ENCODE assay signal across 28 cellular contexts in the genomic region with DNA sequence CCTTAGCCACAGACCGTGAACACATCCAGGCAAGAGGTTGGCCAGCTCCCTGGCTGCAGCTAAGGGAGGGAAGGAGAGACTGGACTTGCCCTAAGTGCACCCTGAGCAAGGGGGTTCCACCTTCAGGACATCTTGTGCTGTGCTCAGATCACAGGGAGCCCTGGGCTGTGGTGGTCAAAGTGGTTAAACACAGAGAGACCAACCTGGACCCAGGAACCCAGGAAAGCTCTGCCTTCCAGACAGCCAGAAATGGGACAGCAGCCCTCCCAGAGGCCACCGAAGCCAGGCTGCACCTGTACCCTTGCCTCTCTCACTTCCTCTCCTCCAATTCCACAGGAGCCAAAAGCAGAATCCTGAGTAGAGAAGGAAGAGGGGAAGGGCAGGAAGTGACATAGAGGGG.
DNase-seq lines count a peak whose midpoint lies in the region; ATAC-seq and TF ChIP-seq lines count a peak whose summit lies in the region.
"Had no signal": no experiment of that assay in that cellular context is flagged by ENCODE, and none has a peak within 500 bp of the region (broad histone marks: within the 10 kb centered on the region; RNA-seq: fewer than 3 reads in every experiment).

No MANE protein-coding gene starts in this region.

- TF ChIP-seq CTCF in endodermal cell (conservative IDR thresholded peaks at IDR 0.05) (no peak), type B pancreatic cell (conservative IDR thresholded peaks at IDR 0.05) (no peak)

- no peak overlapping the region for H3K9ac ChIP-seq in endodermal cell (ENCODE audit: extremely low read depth, low read length, poor library complexity, severe bottlenecking)

- CTCF ChIA-PET in activated CD8-positive, alpha-beta memory T cell treated with anti-CD3 and anti-CD28 coated beads, Interleukin-2, amount 10 ng/mL, durations not matched to agents 7 days and 5 days (lab: Charles Lee): no interaction called here

- H3K27ac Mint-ChIP-seq in activated CD8-positive, alpha-beta memory T cell treated with anti-CD3 and anti-CD28 coated beads, Interleukin-2, amount 10 ng/mL, durations not matched to agents 7 days and 5 days: no peak overlapping the region
- H3K27ac Mint-ChIP-seq in endodermal cell: no peak overlapping the region
- no peak overlapping the region for H3K27ac Mint-ChIP-seq in type B pancreatic cell
- H3K27ac Mint-ChIP-seq: B cell; CD8-positive, alpha-beta T cell; GM23338; HFFc6 had no signal

- no peak overlapping the region for H3K4me3 ChIP-seq in endodermal cell (ENCODE audit: low read length)
- H3K4me3 ChIP-seq: GM12878, GM23338, HAP-1, SJCRH30 had no signal

- H3K27me3 ChIP-seq in endodermal cell (ENCODE audit: control insufficient read depth, insufficient read depth, low read length, poor library complexity, severe bottlenecking): no peaks in the 10 kb centered on the region
- H3K27me3 ChIP-seq: SJCRH30 had no signal

- no peaks in the 10 kb centered on the region for H3K36me3 Mint-ChIP-seq in activated CD8-positive, alpha-beta memory T cell treated with anti-CD3 and anti-CD28 coated beads, Interleukin-2, amount 10 ng/mL, durations not matched to agents 7 days and 5 days
- no peaks in the 10 kb centered on the region for H3K36me3 Mint-ChIP-seq in endodermal cell (ENCODE audit: low read depth)
- no peaks in the 10 kb centered on the region for H3K36me3 Mint-ChIP-seq in type B pancreatic cell
- H3K36me3 Mint-ChIP-seq: CD8-positive, alpha-beta T cell had no signal

- WGBS in endodermal cell (ENCODE audit: insufficient coverage in 1 of 2, insufficient read length in 1 of 2), 2 experiments: 81 to 100% methylated on average over 1 to 2 of the region's 2 CpGs

- no peaks in the 10 kb centered on the region for H3K9me3 ChIP-seq in endodermal cell (ENCODE audit: control insufficient read depth, low read length)
- H3K9me3 ChIP-seq: HAP-1, SJCRH30 had no signal

- no peak overlapping the region for H3K27ac ChIP-seq in endodermal cell (ENCODE audit: low read depth, low read length)
- H3K27ac ChIP-seq: 22Rv1, C4-2B, SJCRH30 had no signal

- peaks cover 10% of the 10 kb centered on the region for H3K27me3 Mint-ChIP-seq in activated CD8-positive, alpha-beta memory T cell treated with anti-CD3 and anti-CD28 coated beads, Interleukin-2, amount 10 ng/mL, durations not matched to agents 7 days and 5 days
- no peaks in the 10 kb centered on the region for H3K27me3 Mint-ChIP-seq in endodermal cell (ENCODE audit: insufficient read depth)
- H3K27me3 Mint-ChIP-seq in type B pancreatic cell: peaks cover 3% of the 10 kb centered on the region

- no peaks in the 10 kb centered on the region for H3K36me3 ChIP-seq in endodermal cell (ENCODE audit: control insufficient read depth, insufficient read depth, low read length)
- H3K36me3 ChIP-seq: HAP-1, SJCRH30 had no signal

- intact Hi-C loops in posterior vena cava (cut with DNase I): no loop called here

- no peaks in the 10 kb centered on the region for H3K4me1 Mint-ChIP-seq in activated CD8-positive, alpha-beta memory T cell treated with anti-CD3 and anti-CD28 coated beads, Interleukin-2, amount 10 ng/mL, durations not matched to agents 7 days and 5 days
- H3K4me1 Mint-ChIP-seq in endodermal cell (no peaks in the 10 kb centered on the region), type B pancreatic cell (ENCODE audit: unreplicated experiment) (no peaks in the 10 kb centered on the region)
- H3K4me1 Mint-ChIP-seq: B cell, GM23338 had no signal

- no peak overlapping the region for H3K4me3 Mint-ChIP-seq in activated CD8-positive, alpha-beta memory T cell treated with anti-CD3 and anti-CD28 coated beads, Interleukin-2, amount 10 ng/mL, durations not matched to agents 7 days and 5 days
- H3K4me3 Mint-ChIP-seq in endodermal cell (no peak overlapping the region), type B pancreatic cell (no peak overlapping the region)
- H3K4me3 Mint-ChIP-seq: B cell; CD8-positive, alpha-beta T cell; GM23338; HFFc6 had no signal

- H3K4me1 ChIP-seq in endodermal cell (ENCODE audit: control insufficient read depth, insufficient read depth, low read length): no peaks in the 10 kb centered on the region
- H3K4me1 ChIP-seq: HAP-1, SJCRH30 had no signal

- peak; percentile 24 for DNase-seq in activated CD8-positive, alpha-beta memory T cell treated with anti-CD3 and anti-CD28 coated beads for 24 hours
- no peak for DNase-seq in activated CD8-positive, alpha-beta memory T cell treated with anti-CD3 and anti-CD28 coated beads, Interleukin-2, amount 10 ng/mL, durations not matched to agents 7 days and 5 days
- peak; percentile 36 for DNase-seq in endodermal cell
- peak; percentile 54 for DNase-seq in posterior vena cava (ENCODE audit: low spot score)
- peak; percentile 40 for DNase-seq in type B pancreatic cell (ENCODE audit: extremely low spot score, unreplicated experiment)
- DNase-seq in COLO829 (ENCODE audit: low spot score): no peak
- DNase-seq in NCI-H2107 treated with DMSO at 0.1 percent for 48 hours (lab: John Stamatoyannopoulos, UW; ENCODE audit: unreplicated experiment): no peak
- DNase-seq: DMS 273 treated with DMSO at 0.1 percent for 48 hours, DMS79, EL, GDM1, HFFc6, NCI-H1048, NCI-H1417, NCI-H1694, NCI-H2029 treated with DMSO at 0.1 percent for 48 hours, NCI-H2171, NCI-H226, NCI-H510A, SJCRH30 had no signal

- no peak for ATAC-seq in activated CD8-positive, alpha-beta memory T cell treated with anti-CD3 and anti-CD28 coated beads, Interleukin-2, amount 10 ng/mL, durations not matched to agents 7 days and 5 days
- no peak for ATAC-seq in HG03097 (IDR thresholded peaks at IDR 0.05; ENCODE audit: low FRiP score, unreplicated experiment)
- ATAC-seq: CD8-positive, alpha-beta T cell; GM12878; GM23338 had no signal

- H3K9me3 Mint-ChIP-seq in activated CD8-positive, alpha-beta memory T cell treated with anti-CD3 and anti-CD28 coated beads, Interleukin-2, amount 10 ng/mL, durations not matched to agents 7 days and 5 days (ENCODE audit: low read depth): no peaks in the 10 kb centered on the region
- H3K9me3 Mint-ChIP-seq in endodermal cell: peaks cover 15% of the 10 kb centered on the region
- H3K9me3 Mint-ChIP-seq in type B pancreatic cell: no peaks in the 10 kb centered on the region
- H3K9me3 Mint-ChIP-seq: CD8-positive, alpha-beta T cell; HFFc6 had no signal

Comparison
In these comparisons a context has a peak if more than half of its experiments do, and no peak if none do; other contexts are left out.
1. DNase-seq: peak in activated CD8-positive, alpha-beta memory T cell treated with anti-CD3 and anti-CD28 coated beads for 24 hours (single experiment), endodermal cell (single experiment), posterior vena cava (single experiment) and type B pancreatic cell (single experiment); none in activated CD8-positive, alpha-beta memory T cell treated with anti-CD3 and anti-CD28 coated beads, Interleukin-2, amount 10 ng/mL, durations not matched to agents 7 days and 5 days (single experiment), COLO829 (single experiment) and NCI-H2107 treated with DMSO at 0.1 percent for 48 hours (single experiment).